In the genomic region with DNA sequence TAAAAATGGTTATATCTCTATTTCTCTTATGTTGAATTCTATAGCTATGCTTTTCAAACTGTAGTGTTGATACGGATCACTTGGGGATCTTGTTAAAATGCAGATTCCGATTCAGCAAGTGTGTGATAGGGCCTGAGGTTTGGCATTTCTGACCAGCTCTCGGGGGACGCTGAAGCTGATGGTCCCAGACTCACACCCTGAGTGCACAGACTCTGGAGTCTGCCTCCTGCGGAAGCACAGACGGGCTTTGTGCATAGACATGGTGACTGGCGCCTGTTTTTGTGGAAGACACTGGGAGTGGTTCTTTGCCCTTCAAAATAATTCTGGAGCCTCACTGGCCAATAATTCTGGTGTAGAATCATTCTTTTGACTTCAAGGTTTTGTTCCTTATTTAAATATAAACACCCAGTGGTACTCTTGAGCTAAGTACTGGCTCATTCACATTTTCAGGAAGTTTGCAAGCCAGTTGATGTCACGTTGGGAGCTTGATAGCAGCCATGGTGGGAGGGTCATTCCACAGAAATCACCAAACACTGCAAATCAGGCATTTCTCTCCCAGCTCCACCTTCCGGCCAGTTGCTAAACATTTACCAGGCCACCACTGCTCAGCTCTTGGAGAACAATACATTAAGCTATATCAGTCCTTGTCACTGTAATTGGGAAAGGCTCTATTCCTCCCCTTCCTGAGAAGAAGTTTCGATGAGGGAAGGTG, we compare ENCODE assay signal across 1 cellular context.
TF ChIP-seq lines count a peak whose summit lies in the region.

No MANE protein-coding gene starts in this region.

TF ChIP-seq in HepG2, 621 proteins besides CTCF, POLR2A, EP300 and RAD21 (continued from another document):
- TF ChIP-seq E2F1 (CRISPR knock-in tag; IDR thresholded peaks at IDR 0.05), result no peak
- TF ChIP-seq ZKSCAN8 (CRISPR knock-in tag; IDR thresholded peaks at IDR 0.05; ENCODE audit: borderline replicate concordance), result no peak
- no peak for TF ChIP-seq MTA3 (CRISPR knock-in tag; IDR thresholded peaks at IDR 0.05)
- TF ChIP-seq KAT8 (CRISPR knock-in tag; IDR thresholded peaks at IDR 0.05), result no peak
- no peak for TF ChIP-seq MXD4 (CRISPR knock-in tag; IDR thresholded peaks at IDR 0.05)
- TF ChIP-seq ATF4 (CRISPR knock-in tag; IDR thresholded peaks at IDR 0.05), result no peak
- no peak for TF ChIP-seq MYC (CRISPR knock-in tag; IDR thresholded peaks at IDR 0.05; ENCODE audit: borderline replicate concordance)
- TF ChIP-seq NR2F6 (IDR thresholded peaks at IDR 0.05), result no peak
- no peak for TF ChIP-seq NR2F6 (CRISPR knock-in tag; IDR thresholded peaks at IDR 0.05)
- TF ChIP-seq ZNF496 (CRISPR knock-in tag; IDR thresholded peaks at IDR 0.05; ENCODE audit: insufficient replicate concordance), result no peak
- TF ChIP-seq HNRNPH1 (optimal IDR thresholded peaks at IDR 0.05; ENCODE audit: low read depth, low read length), result no peak
- TF ChIP-seq, protein P1, sequence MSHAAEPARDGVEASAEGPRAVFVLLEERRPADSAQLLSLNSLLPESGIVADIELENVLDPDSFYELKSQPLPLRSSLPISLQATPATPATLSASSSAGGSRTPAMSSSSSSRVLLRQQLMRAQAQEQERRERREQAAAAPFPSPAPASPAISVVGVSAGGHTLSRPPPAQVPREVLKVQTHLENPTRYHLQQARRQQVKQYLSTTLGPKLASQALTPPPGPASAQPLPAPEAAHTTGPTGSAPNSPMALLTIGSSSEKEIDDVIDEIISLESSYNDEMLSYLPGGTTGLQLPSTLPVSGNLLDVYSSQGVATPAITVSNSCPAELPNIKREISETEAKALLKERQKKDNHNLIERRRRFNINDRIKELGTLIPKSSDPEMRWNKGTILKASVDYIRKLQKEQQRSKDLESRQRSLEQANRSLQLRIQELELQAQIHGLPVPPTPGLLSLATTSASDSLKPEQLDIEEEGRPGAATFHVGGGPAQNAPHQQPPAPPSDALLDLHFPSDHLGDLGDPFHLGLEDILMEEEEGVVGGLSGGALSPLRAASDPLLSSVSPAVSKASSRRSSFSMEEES (CRISPR knock-in tag; IDR thresholded peaks at IDR 0.05), result no peak
- TF ChIP-seq NFIB (CRISPR knock-in tag; IDR thresholded peaks at IDR 0.05; ENCODE audit: borderline replicate concordance), result no peak
- 0 out of 2 replicates have a peak, but pooled peaks have one; percentile 12 for TF ChIP-seq ETV5 (CRISPR knock-in tag; IDR thresholded peaks at IDR 0.05; ENCODE audit: borderline replicate concordance)
- TF ChIP-seq IKZF5 (CRISPR knock-in tag; IDR thresholded peaks at IDR 0.05), result no peak
- no peak for TF ChIP-seq ZBTB3 (CRISPR knock-in tag; IDR thresholded peaks at IDR 0.05; ENCODE audit: borderline replicate concordance, low read depth)
- 0 out of 2 replicates have a peak, but pooled peaks have one; percentile 13 for TF ChIP-seq HNF1B (CRISPR knock-in tag; IDR thresholded peaks at IDR 0.05)
- TF ChIP-seq SMC3 (IDR thresholded peaks at IDR 0.05; ENCODE audit: low read length), result peak; percentile 16; the same call in 1 of the 2 replicates
- TF ChIP-seq, protein P2, sequence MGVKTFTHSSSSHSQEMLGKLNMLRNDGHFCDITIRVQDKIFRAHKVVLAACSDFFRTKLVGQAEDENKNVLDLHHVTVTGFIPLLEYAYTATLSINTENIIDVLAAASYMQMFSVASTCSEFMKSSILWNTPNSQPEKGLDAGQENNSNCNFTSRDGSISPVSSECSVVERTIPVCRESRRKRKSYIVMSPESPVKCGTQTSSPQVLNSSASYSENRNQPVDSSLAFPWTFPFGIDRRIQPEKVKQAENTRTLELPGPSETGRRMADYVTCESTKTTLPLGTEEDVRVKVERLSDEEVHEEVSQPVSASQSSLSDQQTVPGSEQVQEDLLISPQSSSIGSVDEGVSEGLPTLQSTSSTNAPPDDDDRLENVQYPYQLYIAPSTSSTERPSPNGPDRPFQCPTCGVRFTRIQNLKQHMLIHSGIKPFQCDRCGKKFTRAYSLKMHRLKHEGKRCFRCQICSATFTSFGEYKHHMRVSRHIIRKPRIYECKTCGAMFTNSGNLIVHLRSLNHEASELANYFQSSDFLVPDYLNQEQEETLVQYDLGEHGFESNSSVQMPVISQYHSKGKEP (CRISPR knock-in tag; IDR thresholded peaks at IDR 0.05), result no peak
- TF ChIP-seq, protein P3, sequence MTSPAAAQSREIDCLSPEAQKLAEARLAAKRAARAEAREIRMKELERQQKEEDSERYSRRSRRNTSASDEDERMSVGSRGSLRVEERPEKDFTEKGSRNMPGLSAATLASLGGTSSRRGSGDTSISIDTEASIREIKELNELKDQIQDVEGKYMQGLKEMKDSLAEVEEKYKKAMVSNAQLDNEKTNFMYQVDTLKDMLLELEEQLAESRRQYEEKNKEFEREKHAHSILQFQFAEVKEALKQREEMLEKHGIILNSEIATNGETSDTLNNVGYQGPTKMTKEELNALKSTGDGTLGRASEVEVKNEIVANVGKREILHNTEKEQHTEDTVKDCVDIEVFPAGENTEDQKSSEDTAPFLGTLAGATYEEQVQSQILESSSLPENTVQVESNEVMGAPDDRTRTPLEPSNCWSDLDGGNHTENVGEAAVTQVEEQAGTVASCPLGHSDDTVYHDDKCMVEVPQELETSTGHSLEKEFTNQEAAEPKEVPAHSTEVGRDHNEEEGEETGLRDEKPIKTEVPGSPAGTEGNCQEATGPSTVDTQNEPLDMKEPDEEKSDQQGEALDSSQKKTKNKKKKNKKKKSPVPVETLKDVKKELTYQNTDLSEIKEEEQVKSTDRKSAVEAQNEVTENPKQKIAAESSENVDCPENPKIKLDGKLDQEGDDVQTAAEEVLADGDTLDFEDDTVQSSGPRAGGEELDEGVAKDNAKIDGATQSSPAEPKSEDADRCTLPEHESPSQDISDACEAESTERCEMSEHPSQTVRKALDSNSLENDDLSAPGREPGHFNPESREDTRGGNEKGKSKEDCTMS (CRISPR knock-in tag; conservative IDR thresholded peaks at IDR 0.05), result no peak
- no peak for TF ChIP-seq RBM39 (IDR thresholded peaks at IDR 0.05; ENCODE audit: low read depth, low read length, poor library complexity, severe bottlenecking)
- no peak for TF ChIP-seq RELA (CRISPR knock-in tag; IDR thresholded peaks at IDR 0.05)
- TF ChIP-seq, protein P4, sequence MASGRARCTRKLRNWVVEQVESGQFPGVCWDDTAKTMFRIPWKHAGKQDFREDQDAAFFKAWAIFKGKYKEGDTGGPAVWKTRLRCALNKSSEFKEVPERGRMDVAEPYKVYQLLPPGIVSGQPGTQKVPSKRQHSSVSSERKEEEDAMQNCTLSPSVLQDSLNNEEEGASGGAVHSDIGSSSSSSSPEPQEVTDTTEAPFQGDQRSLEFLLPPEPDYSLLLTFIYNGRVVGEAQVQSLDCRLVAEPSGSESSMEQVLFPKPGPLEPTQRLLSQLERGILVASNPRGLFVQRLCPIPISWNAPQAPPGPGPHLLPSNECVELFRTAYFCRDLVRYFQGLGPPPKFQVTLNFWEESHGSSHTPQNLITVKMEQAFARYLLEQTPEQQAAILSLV (CRISPR knock-in tag; IDR thresholded peaks at IDR 0.05; ENCODE audit: borderline replicate concordance), result no peak
